ENCODE assay signal across 2 cellular contexts in the genomic region with DNA sequence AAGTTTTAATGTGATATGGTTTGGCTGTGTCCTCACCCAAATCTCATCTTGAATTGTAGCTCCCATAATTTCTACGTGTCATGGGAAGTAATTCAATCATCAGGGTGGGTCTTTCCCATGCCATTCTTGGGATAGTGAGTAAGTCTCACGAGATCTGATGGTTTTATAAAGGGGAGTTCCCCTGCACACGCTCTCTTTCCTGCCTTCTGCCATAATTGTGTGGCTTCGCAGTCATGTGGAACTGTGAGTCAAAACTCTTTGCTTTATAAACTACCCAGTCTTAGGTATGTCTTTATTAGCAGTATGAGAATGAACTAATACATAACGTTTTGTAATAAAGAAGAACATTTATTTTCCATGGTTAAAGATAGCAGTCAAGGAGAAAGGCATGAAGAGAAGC.
TF ChIP-seq lines count a peak whose summit lies in the region.

No MANE protein-coding gene starts in this region.

TF ChIP-seq in GM12878, 131 proteins besides CTCF, POLR2A, EP300 and RAD21 (continued from another document and continues in another):
- TF ChIP-seq, protein P1, sequence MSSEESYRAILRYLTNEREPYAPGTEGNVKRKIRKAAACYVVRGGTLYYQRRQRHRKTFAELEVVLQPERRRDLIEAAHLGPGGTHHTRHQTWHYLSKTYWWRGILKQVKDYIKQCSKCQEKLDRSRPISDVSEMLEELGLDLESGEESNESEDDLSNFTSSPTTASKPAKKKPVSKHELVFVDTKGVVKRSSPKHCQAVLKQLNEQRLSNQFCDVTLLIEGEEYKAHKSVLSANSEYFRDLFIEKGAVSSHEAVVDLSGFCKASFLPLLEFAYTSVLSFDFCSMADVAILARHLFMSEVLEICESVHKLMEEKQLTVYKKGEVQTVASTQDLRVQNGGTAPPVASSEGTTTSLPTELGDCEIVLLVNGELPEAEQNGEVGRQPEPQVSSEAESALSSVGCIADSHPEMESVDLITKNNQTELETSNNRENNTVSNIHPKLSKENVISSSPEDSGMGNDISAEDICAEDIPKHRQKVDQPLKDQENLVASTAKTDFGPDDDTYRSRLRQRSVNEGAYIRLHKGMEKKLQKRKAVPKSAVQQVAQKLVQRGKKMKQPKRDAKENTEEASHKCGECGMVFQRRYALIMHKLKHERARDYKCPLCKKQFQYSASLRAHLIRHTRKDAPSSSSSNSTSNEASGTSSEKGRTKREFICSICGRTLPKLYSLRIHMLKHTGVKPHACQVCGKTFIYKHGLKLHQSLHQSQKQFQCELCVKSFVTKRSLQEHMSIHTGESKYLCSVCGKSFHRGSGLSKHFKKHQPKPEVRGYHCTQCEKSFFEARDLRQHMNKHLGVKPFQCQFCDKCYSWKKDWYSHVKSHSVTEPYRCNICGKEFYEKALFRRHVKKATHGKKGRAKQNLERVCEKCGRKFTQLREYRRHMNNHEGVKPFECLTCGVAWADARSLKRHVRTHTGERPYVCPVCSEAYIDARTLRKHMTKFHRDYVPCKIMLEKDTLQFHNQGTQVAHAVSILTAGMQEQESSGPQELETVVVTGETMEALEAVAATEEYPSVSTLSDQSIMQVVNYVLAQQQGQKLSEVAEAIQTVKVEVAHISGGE (CRISPR knock-in tag; IDR thresholded peaks at IDR 0.05): no peak
- TF ChIP-seq EZH2 (IDR thresholded peaks at IDR 0.05; ENCODE audit: borderline replicate concordance, control insufficient read depth, low read depth, low read length): no peak
- TF ChIP-seq HDAC6 (IDR thresholded peaks at IDR 0.05; ENCODE audit: unreplicated experiment): no peak
- peak; percentile 51 to 86; a peak in 2 of 4 replicates for TF ChIP-seq BHLHE40 (IDR thresholded peaks at IDR 0.05; ENCODE audit: borderline replicate concordance in 1 of 2, low read depth in 2 of 2, low read length in 1 of 2)
- no peak for TF ChIP-seq KAT2A (conservative IDR thresholded peaks at IDR 0.05; ENCODE audit: control insufficient read depth, low read depth, low read length)
- TF ChIP-seq SIN3A (IDR thresholded peaks at IDR 0.05; ENCODE audit: low read depth, low read length): no peak
- TF ChIP-seq ELK1 (IDR thresholded peaks at IDR 0.05; ENCODE audit: low read depth, low read length): no peak
- TF ChIP-seq RBBP5 (conservative IDR thresholded peaks at IDR 0.05): no peak
- TF ChIP-seq, protein P2, sequence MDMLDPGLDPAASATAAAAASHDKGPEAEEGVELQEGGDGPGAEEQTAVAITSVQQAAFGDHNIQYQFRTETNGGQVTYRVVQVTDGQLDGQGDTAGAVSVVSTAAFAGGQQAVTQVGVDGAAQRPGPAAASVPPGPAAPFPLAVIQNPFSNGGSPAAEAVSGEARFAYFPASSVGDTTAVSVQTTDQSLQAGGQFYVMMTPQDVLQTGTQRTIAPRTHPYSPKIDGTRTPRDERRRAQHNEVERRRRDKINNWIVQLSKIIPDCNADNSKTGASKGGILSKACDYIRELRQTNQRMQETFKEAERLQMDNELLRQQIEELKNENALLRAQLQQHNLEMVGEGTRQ (IDR thresholded peaks at IDR 0.05; ENCODE audit: borderline replicate concordance, low read depth, low read length): no peak
- TF ChIP-seq IKZF1 (conservative IDR thresholded peaks at IDR 0.05): peak; percentile 28; the same call in 1 of the 2 replicates
- no peak for TF ChIP-seq FOXK2 (IDR thresholded peaks at IDR 0.05)
- peak; percentile 59; the same call in 1 of the 2 replicates for TF ChIP-seq MTA2 (IDR thresholded peaks at IDR 0.05; ENCODE audit: low read depth)
- TF ChIP-seq ZBED1 (IDR thresholded peaks at IDR 0.05; ENCODE audit: borderline replicate concordance): no peak
- TF ChIP-seq SMC3 (IDR thresholded peaks at IDR 0.05; ENCODE audit: borderline replicate concordance, low read length): no peak
- TF ChIP-seq, protein P3, sequence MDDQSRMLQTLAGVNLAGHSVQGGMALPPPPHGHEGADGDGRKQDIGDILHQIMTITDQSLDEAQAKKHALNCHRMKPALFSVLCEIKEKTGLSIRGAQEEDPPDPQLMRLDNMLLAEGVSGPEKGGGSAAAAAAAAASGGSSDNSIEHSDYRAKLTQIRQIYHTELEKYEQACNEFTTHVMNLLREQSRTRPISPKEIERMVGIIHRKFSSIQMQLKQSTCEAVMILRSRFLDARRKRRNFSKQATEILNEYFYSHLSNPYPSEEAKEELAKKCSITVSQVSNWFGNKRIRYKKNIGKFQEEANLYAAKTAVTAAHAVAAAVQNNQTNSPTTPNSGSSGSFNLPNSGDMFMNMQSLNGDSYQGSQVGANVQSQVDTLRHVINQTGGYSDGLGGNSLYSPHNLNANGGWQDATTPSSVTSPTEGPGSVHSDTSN (IDR thresholded peaks at IDR 0.05; ENCODE audit: insufficient replicate concordance, low read depth, low read length): no peak
- no peak for TF ChIP-seq BRCA1 (IDR thresholded peaks at IDR 0.05; ENCODE audit: low read depth, low read length)
- no peak for TF ChIP-seq SPI1 (IDR thresholded peaks at IDR 0.05; ENCODE audit: borderline replicate concordance, insufficient read depth, low read depth, low read length)
- TF ChIP-seq CBX5 (IDR thresholded peaks at IDR 0.05; ENCODE audit: low read depth): no peak
- TF ChIP-seq ZNF217 (IDR thresholded peaks at IDR 0.05): no peak
- TF ChIP-seq HSF1 (IDR thresholded peaks at IDR 0.05; ENCODE audit: low read depth, low read length): no peak

TF ChIP-seq in SK-N-SH, 30 proteins besides CTCF, POLR2A, EP300 and RAD21 (continued from another document):
- TF ChIP-seq POLR2AphosphoS5 (IDR thresholded peaks at IDR 0.05; ENCODE audit: low read depth, low read length) (no peak), SMC3 (IDR thresholded peaks at IDR 0.05; ENCODE audit: low read depth, low read length) (no peak), RXRA (IDR thresholded peaks at IDR 0.05; ENCODE audit: borderline replicate concordance, low read depth) (no peak), FOSL2 (IDR thresholded peaks at IDR 0.05; ENCODE audit: borderline replicate concordance, low read depth) (no peak), FOXM1 (IDR thresholded peaks at IDR 0.05; ENCODE audit: low read depth) (no peak), JUND (IDR thresholded peaks at IDR 0.05) (no peak), MEF2A (IDR thresholded peaks at IDR 0.05; ENCODE audit: borderline replicate concordance, low read depth) (no peak), TCF12 (IDR thresholded peaks at IDR 0.05) (no peak), CHD2 (IDR thresholded peaks at IDR 0.05; ENCODE audit: low read length, partially characterized antibody) (no peak)
- TF ChIP-seq, protein P3 (IDR thresholded peaks at IDR 0.05): no peak
